14 cellular contexts compared by ENCODE assay signal in genomic region chr13:51564671-51565070, GRCh38. TPM values are rescaled to one million over a fixed set of nuclear protein-coding genes. Genes with fewer than 3 reads are reported as not detected.
DNase-seq lines count a peak whose midpoint lies in the region; ATAC-seq and TF ChIP-seq lines count a peak whose summit lies in the region.
"Had no signal": no experiment of that assay in that cellular context is flagged by ENCODE, and none has a peak within 500 bp of the region (broad histone marks: within the 10 kb centered on the region; RNA-seq: fewer than 3 reads in every experiment).

No MANE protein-coding gene starts in this region.

- H3K4me1 Mint-ChIP-seq in endothelial cell (ENCODE audit: unreplicated experiment) (peaks cover 25% of the 10 kb centered on the region), neural crest cell (no peaks in the 10 kb centered on the region)
- H3K4me1 Mint-ChIP-seq: H9 had no signal

- DNase-seq in HCT116 (ENCODE audit: low read depth, low spot score): no peak
- DNase-seq in endothelial cell (ENCODE audit: low spot score): no peak
- no peak for DNase-seq in neural crest cell (ENCODE audit: low read depth, low spot score)
- DNase-seq in foreskin keratinocyte: no peak
- DNase-seq: AML-193; CD4-positive, alpha-beta memory T cell; DMS79 treated with DMSO at 0.1 percent for 48 hours; GF-D8; H9; KG1 had no signal

- BruUV-seq in HCT116 (replicated peaks; lab: Mats Ljungman, UMichigan): no TSS peak

- TF ChIP-seq RAD21 in HCT116 (IDR thresholded peaks at IDR 0.05; ENCODE audit: low read depth): no peak

- H3K36me3 ChIP-seq in HCT116 (ENCODE audit: control insufficient read depth in 1 of 2, insufficient read depth in 2 of 2, low read length in 2 of 2): no peaks in the 10 kb centered on the region

- H3K27ac Mint-ChIP-seq in endothelial cell (ENCODE audit: unreplicated experiment) (peak overlapping the region; percentile 83), neural crest cell (ENCODE audit: unreplicated experiment) (peak overlapping the region; percentile 65)
- H3K27ac Mint-ChIP-seq: CD4-positive, alpha-beta memory T cell; H9 had no signal

- POLR2A ChIA-PET in HCT116 (lab: Charles Lee): no interaction called here

- ATAC-seq in HCT116 (no peak), HG03432 (IDR thresholded peaks at IDR 0.05; ENCODE audit: unreplicated experiment) (no peak), foreskin keratinocyte (no peak), GM19023 (IDR thresholded peaks at IDR 0.05; ENCODE audit: unreplicated experiment) (no peak)

- H3K4me3 Mint-ChIP-seq in endothelial cell (ENCODE audit: unreplicated experiment) (no peak overlapping the region), neural crest cell (no peak overlapping the region)
- H3K4me3 Mint-ChIP-seq: CD14-positive monocyte; CD4-positive, alpha-beta memory T cell; H9 had no signal

- no peaks in the 10 kb centered on the region for H3K27me3 ChIP-seq in HCT116 (ENCODE audit: insufficient read depth, low read length)
- H3K27me3 ChIP-seq in foreskin keratinocyte: no peaks in the 10 kb centered on the region

- no peak for TF ChIP-seq CTCF in C4-2B (conservative IDR thresholded peaks at IDR 0.05)
- no peak for TF ChIP-seq CTCF in HCT116 (IDR thresholded peaks at IDR 0.05 in 2 of 3, conservative IDR thresholded peaks at IDR 0.05 in 1 of 3; ENCODE audit: borderline replicate concordance in 1 of 3, insufficient read depth in 1 of 3, low read depth in 2 of 3, low read length in 2 of 3)
- no peak for TF ChIP-seq CTCF in endothelial cell (IDR thresholded peaks at IDR 0.05; ENCODE audit: unreplicated experiment)
- no peak for TF ChIP-seq CTCF in neural crest cell (conservative IDR thresholded peaks at IDR 0.05)
- no peak for TF ChIP-seq CTCF in foreskin keratinocyte (conservative IDR thresholded peaks at IDR 0.05)

- H3K9me3 Mint-ChIP-seq in endothelial cell (ENCODE audit: unreplicated experiment): no peaks in the 10 kb centered on the region
- H3K9me3 Mint-ChIP-seq in neural crest cell: no peaks in the 10 kb centered on the region

- no peaks in the 10 kb centered on the region for H3K9me3 ChIP-seq in HCT116 (ENCODE audit: control insufficient read depth in 1 of 2, insufficient read depth in 1 of 2, low read depth in 1 of 2, low read length in 2 of 2)

- no peaks in the 10 kb centered on the region for H4K20me1 ChIP-seq in HCT116 (ENCODE audit: insufficient read depth)

- H3K9me2 ChIP-seq in HCT116 (ENCODE audit: insufficient read depth): no peaks in the 10 kb centered on the region

- H3K9ac ChIP-seq in HCT116 (ENCODE audit: low read length): no peak overlapping the region

- H3K27ac ChIP-seq in C4-2B (0 out of 2 replicates have a peak overlapping the region, but pooled peaks have one; percentile 9), HCT116 (ENCODE audit: low read depth, low read length) (no peak overlapping the region), foreskin keratinocyte (no peak overlapping the region)

- CTCF ChIA-PET in HCT116 (lab: Charles Lee): no interaction called here

- RAD21 ChIA-PET in HCT116 (lab: Charles Lee; ENCODE audit: low non-redundant PET in 1 of 2, low total read pairs in 2 of 2, uncharacterized antibody in 2 of 2, unreplicated experiment in 2 of 2): no interaction called here

- intact Hi-C loops in HCT116 (cut with micrococcal nuclease): no loop called here

- TF ChIP-seq POLR2A in HCT116 (IDR thresholded peaks at IDR 0.05; ENCODE audit: borderline replicate concordance, extremely low read depth, insufficient read depth, insufficient read length): no peak

- H3K27me3 Mint-ChIP-seq in endothelial cell (ENCODE audit: unreplicated experiment) (no peaks in the 10 kb centered on the region), neural crest cell (ENCODE audit: low read depth) (no peaks in the 10 kb centered on the region)

- H3K36me3 Mint-ChIP-seq in endothelial cell (ENCODE audit: low read depth, unreplicated experiment) (no peaks in the 10 kb centered on the region), neural crest cell (ENCODE audit: low read depth) (no peaks in the 10 kb centered on the region)
- H3K36me3 Mint-ChIP-seq: CD4-positive, alpha-beta memory T cell had no signal

- H3K4me2 ChIP-seq in HCT116 (ENCODE audit: low read length): peak overlapping the region; percentile 24

- H3K79me2 ChIP-seq in HCT116 (ENCODE audit: insufficient read depth, low read length): no peaks in the 10 kb centered on the region

- peaks cover 0 to 9% of the 10 kb centered on the region in 2 experiments; a peak in 2 of 4 replicates for H3K4me1 ChIP-seq in HCT116 (ENCODE audit: control insufficient read depth in 1 of 2, insufficient read depth in 2 of 2, low read length in 2 of 2)
- H3K4me1 ChIP-seq in foreskin keratinocyte: no peaks in the 10 kb centered on the region

- peak overlapping the region; percentile 27 for H2AFZ ChIP-seq in HCT116 (ENCODE audit: low read depth, low read length, poor library complexity, severe bottlenecking)

- H3K4me3 ChIP-seq in HCT116 (replicated peaks in 1 of 2; ENCODE audit: low read depth in 1 of 2, low read length in 2 of 2): no peak overlapping the region

TF ChIP-seq in HCT116, 20 proteins besides CTCF, POLR2A, EP300 and RAD21:
- TF ChIP-seq EGR1 (IDR thresholded peaks at IDR 0.05; ENCODE audit: low read depth): no peak
- no peak for TF ChIP-seq POLR2AphosphoS5 (IDR thresholded peaks at IDR 0.05; ENCODE audit: low read depth, low read length)
- no peak for TF ChIP-seq CBX3 (IDR thresholded peaks at IDR 0.05; ENCODE audit: low read depth)
- no peak for TF ChIP-seq YY1 (IDR thresholded peaks at IDR 0.05; ENCODE audit: extremely low read depth, insufficient replicate concordance, low read depth, low read length)
- no peak for TF ChIP-seq TCF7L2 (IDR thresholded peaks at IDR 0.05; ENCODE audit: borderline replicate concordance, extremely low read depth, insufficient read depth, insufficient read length)

RNA-seq across cellular contexts. Expression of gene WDFY2, which starts 19.6 kb away (rescaled TPM):
- total RNA-seq in HCT116 (2021; ENCODE audit: unreplicated experiment): 6.1 TPM
- polyA plus RNA-seq in HCT116 (2012): 2.4 and 2.6 TPM in 2 replicates
- total RNA-seq in endothelial cell (ENCODE audit: unreplicated experiment): 22.7 TPM
- total RNA-seq in neural crest cell: 18.9 and 20.7 TPM in 2 replicates
- total RNA-seq in foreskin keratinocyte: 21.5 and 23.6 TPM in 2 replicates
- 9.2 and 11.1 TPM in 2 replicates for polyA plus RNA-seq in foreskin keratinocyte
